1 cellular context compared by ENCODE assay signal in the genomic region with DNA sequence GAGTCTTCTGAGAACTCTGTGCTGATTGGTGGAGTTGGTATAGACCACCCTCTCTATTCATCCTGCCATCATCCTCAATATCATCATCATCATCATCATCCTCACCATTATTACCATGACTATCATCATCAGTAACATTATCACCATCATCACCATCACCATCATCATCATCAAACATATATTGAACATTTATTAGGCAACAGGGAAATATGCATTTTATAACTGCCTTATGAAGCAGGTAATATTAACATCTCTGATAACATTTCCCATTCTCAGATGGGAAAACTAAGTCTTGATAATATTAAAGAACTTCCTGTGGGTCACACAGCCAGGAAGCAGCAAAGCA.
TF ChIP-seq lines count a peak whose summit lies in the region.

No MANE protein-coding gene starts in this region.

TF ChIP-seq in HepG2, 621 proteins besides CTCF, POLR2A, EP300 and RAD21 (continued from another document):
- TF ChIP-seq ZNF710 (CRISPR knock-in tag; IDR thresholded peaks at IDR 0.05; ENCODE audit: borderline replicate concordance) (no peak), SNRNP70 (IDR thresholded peaks at IDR 0.05; ENCODE audit: low read depth, low read length) (no peak)
